ENCODE assay signal across 17 cellular contexts in the genomic region with DNA sequence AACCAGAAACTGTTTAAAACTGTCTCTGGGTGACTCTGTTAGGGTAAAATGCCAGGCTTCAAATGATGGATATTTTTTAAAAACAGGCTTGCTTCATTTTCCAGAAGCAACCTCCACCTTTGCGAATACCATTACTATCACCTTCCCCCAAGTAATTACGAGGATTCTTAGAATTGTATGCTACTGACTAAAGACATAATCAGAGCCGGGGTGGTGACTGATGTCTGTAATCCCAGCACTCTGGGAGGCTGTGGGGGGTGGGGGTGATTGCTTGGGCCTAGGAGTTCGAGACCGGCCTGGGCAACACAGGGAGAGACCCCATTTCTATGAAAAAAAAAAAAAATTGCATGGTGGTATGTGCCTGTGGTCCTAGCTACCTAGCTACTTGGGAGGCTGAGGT. TPM values are rescaled to one million over a fixed set of nuclear protein-coding genes. Genes with fewer than 3 reads are reported as not detected.
A peak's percentile ranks its signal among the peaks of the same experiment; 100 is the strongest.
DNase-seq lines count a peak whose midpoint lies in the region; ATAC-seq and TF ChIP-seq lines count a peak whose summit lies in the region.
"Had no signal": no experiment of that assay in that cellular context is flagged by ENCODE, and none has a peak within 500 bp of the region (broad histone marks: within the 10 kb centered on the region; RNA-seq: fewer than 3 reads in every experiment).

No MANE protein-coding gene starts in this region.

- DNase-seq in IMR-90 (no peak), Panc1 (ENCODE audit: low read depth, low spot score) (no peak), islet precursor cell (peak; percentile 90), upper lobe of left lung (no peak), foreskin fibroblast (no peak)
- DNase-seq: AML-193; Caco-2; CD8-positive, alpha-beta memory T cell; DND-41; GF-D8; HFFc6; KBM-7 had no signal

- no peak for TF ChIP-seq RAD21 in IMR-90 (IDR thresholded peaks at IDR 0.05; ENCODE audit: low read length)

- no peak overlapping the region; the same call in 2 of the 3 replicates for H2BK15ac ChIP-seq in IMR-90 (ENCODE audit: low read depth, low read length)

- H3K23ac ChIP-seq in IMR-90 (ENCODE audit: low read depth, low read length) = no peak overlapping the region

- TF ChIP-seq EP300 in upper lobe of left lung (IDR thresholded peaks at IDR 0.05) = no peak

- no peaks in the 10 kb centered on the region for H3K9me3 ChIP-seq in IMR-90 (ENCODE audit: control insufficient read depth, insufficient read depth, low read length)
- H3K9me3 ChIP-seq in Panc1 (ENCODE audit: control insufficient read depth, insufficient read depth, low read depth, low read length) = no peaks in the 10 kb centered on the region
- H3K9me3 ChIP-seq in upper lobe of left lung = no peaks in the 10 kb centered on the region
- H3K9me3 ChIP-seq: BLaER1, Caco-2, HAP-1 had no signal

- POLR2A ChIA-PET in IMR-90 (lab: Charles Lee; ENCODE audit: unreplicated experiment) (no interaction called here), Panc1 (lab: Charles Lee) (no interaction called here)

- no peak overlapping the region for H3K9ac ChIP-seq in IMR-90 (ENCODE audit: low read depth, low read length)
- H3K9ac ChIP-seq: BLaER1 had no signal

- in situ Hi-C loops in IMR-90 (cut with MboI; ENCODE audit: low sequenced_read_pairs) = no loop called here
- in situ Hi-C loops in Panc1 (cut with HindIII; ENCODE audit: low pct_unique_long_range_greater_than_20kb, low sequenced_read_pairs) = no loop called here

- peaks cover 10% of the 10 kb centered on the region for H3K9me1 ChIP-seq in IMR-90 (ENCODE audit: insufficient read depth, low read length)

- H4K91ac ChIP-seq in IMR-90 (ENCODE audit: insufficient read depth, low read depth, low read length) = no peak overlapping the region

- H3K4me1 ChIP-seq in IMR-90 (ENCODE audit: control insufficient read depth, insufficient read depth, low read length) (peaks cover under 1% of the 10 kb centered on the region), Panc1 (ENCODE audit: control insufficient read depth, insufficient read depth, low read length) (peaks cover 10% of the 10 kb centered on the region), upper lobe of left lung (peaks cover under 1 to 6% (median 3%) of the 10 kb centered on the region in 4 donors)
- H3K4me1 ChIP-seq: BLaER1, HAP-1 had no signal

- dilution Hi-C loops in IMR-90 (cut with HindIII; ENCODE audit: low sequenced_read_pairs, unreplicated experiment) = no loop called here

- BruUV-seq in IMR-90 (replicated peaks; lab: Mats Ljungman, UMichigan) = no TSS peak
- BruUV-seq in Panc1 (replicated peaks; lab: Mats Ljungman, UMichigan) = no TSS peak

- no peak overlapping the region for H3K4me3 ChIP-seq in IMR-90 (ENCODE audit: insufficient read depth, low read depth, low read length)
- no peak overlapping the region for H3K4me3 ChIP-seq in Panc1 (ENCODE audit: low read depth in 2 of 2, low read length in 2 of 2)
- no peak overlapping the region for H3K4me3 ChIP-seq in upper lobe of left lung
- H3K4me3 ChIP-seq in foreskin fibroblast (ENCODE audit: low read depth in 1 of 2, low read length in 2 of 2) = no peak overlapping the region
- H3K4me3 ChIP-seq: BLaER1, HAP-1 had no signal

- H4K20me1 ChIP-seq in IMR-90 (ENCODE audit: insufficient read depth, low read length) = no peaks in the 10 kb centered on the region
- H4K20me1 ChIP-seq: BLaER1 had no signal

- no peak overlapping the region for H3K4ac ChIP-seq in IMR-90 (ENCODE audit: low read depth, low read length)

- H3K36me3 ChIP-seq in IMR-90 (ENCODE audit: control insufficient read depth, insufficient read depth, low read length) (0 out of 2 replicates have a peak, but pooled peaks cover 2% of the 10 kb centered on the region), Panc1 (ENCODE audit: control insufficient read depth, insufficient read depth, low read length) (no peaks in the 10 kb centered on the region; the same call in 1 of the 2 replicates), upper lobe of left lung (no peaks in the 10 kb centered on the region)
- H3K36me3 ChIP-seq: HAP-1 had no signal

- no peak overlapping the region for H3K18ac ChIP-seq in IMR-90 (ENCODE audit: low read depth, low read length)

- 80% methylated on average over 1 of the region's 5 CpGs; no CpG with 5 or more reads in 1 of the 2 experiments for WGBS in IMR-90 (ENCODE audit: extremely low coverage in 2 of 2, insufficient read length in 1 of 2), 2 experiments
- WGBS in upper lobe of left lung, 2 donors = 65 to 79% methylated on average over 5 of the region's 5 CpGs

- no peak overlapping the region for H3K56ac ChIP-seq in IMR-90 (ENCODE audit: extremely low read depth, insufficient read depth, low read length)

- H2BK5ac ChIP-seq in IMR-90 (ENCODE audit: low read depth, low read length, poor library complexity, severe bottlenecking) = no peak overlapping the region

- no peak overlapping the region for H3K4me2 ChIP-seq in IMR-90 (ENCODE audit: low read depth, low read length)
- H3K4me2 ChIP-seq: BLaER1 had no signal

- H3K14ac ChIP-seq in IMR-90 (replicated peaks; ENCODE audit: low read depth, low read length) = no peak overlapping the region

- CTCF ChIA-PET in IMR-90 (lab: Yijun Ruan, JAX) = interaction anchor here (0.6 kb wide), 1 partner anchor 553 kb away, joined by 3 read pairs; no protein-coding TSS in a partner anchor
- CTCF ChIA-PET in Panc1 (lab: Charles Lee) = no interaction called here

- H3K27me3 ChIP-seq in IMR-90 (ENCODE audit: control insufficient read depth, insufficient read depth, low read length) (no peaks in the 10 kb centered on the region), Panc1 (ENCODE audit: control insufficient read depth, insufficient read depth, low read length) (no peaks in the 10 kb centered on the region), upper lobe of left lung (no peaks in the 10 kb centered on the region)
- H3K27me3 ChIP-seq: BLaER1 had no signal

- no peak overlapping the region for H4K8ac ChIP-seq in IMR-90 (ENCODE audit: low read depth in 2 of 2, low read length in 2 of 2)

- TF ChIP-seq CTCF in IMR-90 (conservative IDR thresholded peaks at IDR 0.05; ENCODE audit: low read depth, low read length) = no peak
- no peak for TF ChIP-seq CTCF in Panc1 (IDR thresholded peaks at IDR 0.05)
- no peak for TF ChIP-seq CTCF in upper lobe of left lung (IDR thresholded peaks at IDR 0.05)
- no peak for TF ChIP-seq CTCF in foreskin fibroblast (IDR thresholded peaks at IDR 0.05; ENCODE audit: low read depth, low read length)

- no peak overlapping the region for H2BK20ac ChIP-seq in IMR-90 (ENCODE audit: low read depth, low read length)

- ATAC-seq in IMR-90 (ENCODE audit: low read depth) (no peak), Panc1 (peak; percentile 62; the same call in 1 of the 2 replicates), upper lobe of left lung (ENCODE audit: low FRiP score in 2 of 2) (no peak), HG03039 (IDR thresholded peaks at IDR 0.05; ENCODE audit: unreplicated experiment) (no peak), GM18498 (IDR thresholded peaks at IDR 0.05; ENCODE audit: unreplicated experiment) (no peak)

- TF ChIP-seq POLR2A in IMR-90 (IDR thresholded peaks at IDR 0.05; ENCODE audit: low read depth, low read length) (no peak), upper lobe of left lung (IDR thresholded peaks at IDR 0.05) (no peak)

- peaks cover 3 to 8% of the 10 kb centered on the region in 2 experiments; a peak in 2 of 4 replicates for H3K79me1 ChIP-seq in IMR-90 (ENCODE audit: low read depth in 1 of 2, low read length in 2 of 2)

- H3K27ac ChIP-seq in IMR-90 (ENCODE audit: insufficient read depth, low read length) = no peak overlapping the region
- H3K27ac ChIP-seq in Panc1 (ENCODE audit: low read length) = peak overlapping the region; percentile 59
- no peak overlapping the region for H3K27ac ChIP-seq in upper lobe of left lung
- H3K27ac ChIP-seq: BLaER1, HL-60 had no signal

- H4K5ac ChIP-seq in IMR-90 (ENCODE audit: low read depth, low read length) = no peak overlapping the region

- no peak overlapping the region for H2BK120ac ChIP-seq in IMR-90 (ENCODE audit: low read depth, low read length)

- H2AK9ac ChIP-seq in IMR-90 (replicated peaks; ENCODE audit: low read depth, low read length, poor library complexity) = peak overlapping the region; percentile 15

- intact Hi-C loops in IMR-90 (cut with micrococcal nuclease) = no loop called here
- intact Hi-C loops in Panc1 (cut with micrococcal nuclease; ENCODE audit: unreplicated experiment) = no loop called here

- no peak overlapping the region for H2AK5ac ChIP-seq in IMR-90 (ENCODE audit: low read depth, low read length)

- H2AFZ ChIP-seq in IMR-90 (replicated peaks; ENCODE audit: low read length, poor library complexity) = no peak overlapping the region

TF ChIP-seq in IMR-90, 13 proteins besides CTCF, POLR2A, EP300 and RAD21 (continues in another document):
- TF ChIP-seq CHD1 (IDR thresholded peaks at IDR 0.05; ENCODE audit: low read depth, low read length) (no peak), RCOR1 (IDR thresholded peaks at IDR 0.05; ENCODE audit: insufficient replicate concordance, low read length) (no peak), FOS (IDR thresholded peaks at IDR 0.05; ENCODE audit: low read depth, low read length) (no peak), CEBPB (IDR thresholded peaks at IDR 0.05; ENCODE audit: low read depth, low read length) (no peak), RFX5 (IDR thresholded peaks at IDR 0.05; ENCODE audit: low read depth, low read length) (no peak)
- TF ChIP-seq, protein P1, sequence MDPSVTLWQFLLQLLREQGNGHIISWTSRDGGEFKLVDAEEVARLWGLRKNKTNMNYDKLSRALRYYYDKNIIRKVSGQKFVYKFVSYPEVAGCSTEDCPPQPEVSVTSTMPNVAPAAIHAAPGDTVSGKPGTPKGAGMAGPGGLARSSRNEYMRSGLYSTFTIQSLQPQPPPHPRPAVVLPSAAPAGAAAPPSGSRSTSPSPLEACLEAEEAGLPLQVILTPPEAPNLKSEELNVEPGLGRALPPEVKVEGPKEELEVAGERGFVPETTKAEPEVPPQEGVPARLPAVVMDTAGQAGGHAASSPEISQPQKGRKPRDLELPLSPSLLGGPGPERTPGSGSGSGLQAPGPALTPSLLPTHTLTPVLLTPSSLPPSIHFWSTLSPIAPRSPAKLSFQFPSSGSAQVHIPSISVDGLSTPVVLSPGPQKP (IDR thresholded peaks at IDR 0.05; ENCODE audit: borderline replicate concordance, low read depth, low read length) = no peak

RNA-seq across cellular contexts. Expression of a gene that starts 38.3 kb away (rescaled TPM):
- 9.5 and 9.7 TPM in 2 replicates for total RNA-seq in IMR-90 (2012; rRNA removed)
- 2.0 and 2.6 TPM in 2 replicates for polyA plus RNA-seq in IMR-90 (2012; rRNA removed)
- polyA plus RNA-seq in IMR-90 (2012; cell fraction: cytosol; rRNA removed) = 0.42 and 0.52 TPM in 2 replicates
- 1.0 and 11.0 TPM in 2 replicates for polyA plus RNA-seq in IMR-90 (2012; cell fraction: nucleus; rRNA removed; ENCODE audit: low replicate concordance)
- total RNA-seq in Panc1 (2021; ENCODE audit: unreplicated experiment) = 28.3 TPM
- polyA plus RNA-seq in Panc1 (2012; ENCODE audit: insufficient read length) = 9.2 TPM
- total RNA-seq in upper lobe of left lung = 10 to 100 TPM; 14.7 to 36.1 (median 20.2) TPM

RNA-seq across cellular contexts. Expression of a gene that starts 38.6 kb away (rescaled TPM):
- total RNA-seq in IMR-90 (2012; rRNA removed) (83.6 and 90.2 TPM in 2 replicates), Panc1 (2021; ENCODE audit: unreplicated experiment) (70.6 TPM), upper lobe of left lung (100 to 1,000 TPM in 1 of 6 donors, 10 to 100 TPM in 5; 29.6 to 119 (median 69.5) TPM)
- 44.6 and 54.5 TPM in 2 replicates for polyA plus RNA-seq in IMR-90 (2012; rRNA removed)
- polyA plus RNA-seq in IMR-90 (2012; cell fraction: cytosol; rRNA removed) = 11.2 and 16.4 TPM in 2 replicates
- polyA plus RNA-seq in IMR-90 (2012; cell fraction: nucleus; rRNA removed; ENCODE audit: low replicate concordance) = 5.8 and 62.0 TPM in 2 replicates
- polyA plus RNA-seq in Panc1 (2012; ENCODE audit: insufficient read length) = 35.8 TPM
